ENCODE assay signal across 23 cellular contexts in genomic region chr7:121084256-121084655, GRCh38.
DNase-seq lines count a peak whose midpoint lies in the region; ATAC-seq, FAIRE-seq and TF ChIP-seq lines count a peak whose summit lies in the region.
"Had no signal": no experiment of that assay in that cellular context is flagged by ENCODE, and none has a peak within 500 bp of the region (broad histone marks: within the 10 kb centered on the region; RNA-seq: fewer than 3 reads in every experiment).

No MANE protein-coding gene starts in this region.

- BruUV-seq in mammary epithelial cell (replicated peaks; lab: Mats Ljungman, UMichigan) = TSS peak; percentile 66
- BruUV-seq in MCF 10A (replicated peaks; lab: Mats Ljungman, UMichigan) = no TSS peak
- no TSS peak for BruUV-seq in K562 (replicated peaks; lab: Mats Ljungman, UMichigan)

- no peak overlapping the region for H3K27ac Mint-ChIP-seq in MCF 10A (ENCODE audit: low read depth, unreplicated experiment)
- H3K27ac Mint-ChIP-seq: dendritic cell treated with granulocyte-macrophage colony-stimulating factor and Interleukin-4, amounts not matched to agents 40 ng/mL and 50 ng/mL, for 4 days; memory B cell; nephron progenitor cell had no signal

- no peak overlapping the region for H3K4me3 Mint-ChIP-seq in MCF 10A (ENCODE audit: unreplicated experiment)
- H3K4me3 Mint-ChIP-seq: dendritic cell treated with granulocyte-macrophage colony-stimulating factor and Interleukin-4, amounts not matched to agents 40 ng/mL and 50 ng/mL, for 4 days; memory B cell; nephron progenitor cell had no signal

- FAIRE-seq in K562 (lab: Jason Lieb, UNC) = no peak
- no peak for FAIRE-seq in kidney (lab: Jason Lieb, UNC)
- FAIRE-seq: GM12878, TTC549 had no signal

- TF ChIP-seq EP300 in K562 (IDR thresholded peaks at IDR 0.05; ENCODE audit: low read length) = no peak
- no peak for TF ChIP-seq EP300 in gastroesophageal sphincter (IDR thresholded peaks at IDR 0.05)

- H3K9me1 ChIP-seq in K562 (ENCODE audit: control insufficient read depth, insufficient read depth, low read length) = no peaks in the 10 kb centered on the region

- H3K4me2 ChIP-seq in mammary epithelial cell (ENCODE audit: insufficient read depth, low read depth, low read length) (peak overlapping the region; percentile 79), K562 (ENCODE audit: insufficient read depth, low read length) (no peak overlapping the region)

- intact Hi-C loops in mammary epithelial cell (cut with micrococcal nuclease) (loop anchor here (2.0 kb wide), 1 partner anchor 19 kb away; no protein-coding TSS in a partner anchor), MCF 10A (cut with micrococcal nuclease) (no loop called here), K562 (cut with micrococcal nuclease) (no loop called here), tibial artery (cut with DNase I; ENCODE audit: low total_unique reads) (no loop called here), kidney (cut with DNase I) (loop anchor here (5.0 kb wide), 1 partner anchor 92 kb away; no protein-coding TSS in a partner anchor), adrenal gland (cut with DNase I) (loop anchor here (5.0 kb wide), 1 partner anchor 97 kb away; the partner anchor contains the start of gene CPED1 (in 2 of the 2)), upper lobe of right lung (cut with DNase I) (loop anchor here (5.0 kb wide), 1 partner anchor 97 kb away; the partner anchor contains the start of gene CPED1)

- CTCF ChIA-PET in mammary epithelial cell (lab: Charles Lee; ENCODE audit: low non-redundant PET) = interaction anchor here (0.6 kb wide), 1 partner anchor 82 kb away, joined by 3 read pairs; no protein-coding TSS in a partner anchor
- CTCF ChIA-PET in MCF 10A (lab: Yijun Ruan, JAX) = interaction anchor here (1.2 to 5.9 kb wide), 5 partner anchors 24 to 292 kb away, joined by 3 to 69 read pairs (median 24); partner anchors contain the start of gene CPED1
- CTCF ChIA-PET in K562 (lab: Yijun Ruan, JAX; ENCODE audit: low intra/inter-chr PET ratio) = no interaction called here

- DNase-seq in mammary epithelial cell (no peak), MCF 10A (ENCODE audit: unreplicated experiment) (no peak), K562 (ENCODE audit: extremely low read depth in 1 of 4, low spot score in 3 of 4) (no peak), tibial artery (no peak), kidney (no peak), adrenal gland (no peak), upper lobe of right lung (no peak)
- DNase-seq: 8988T; activated CD4-positive, alpha-beta T cell treated with anti-CD3 and anti-CD28 coated beads, Interleukin-2, amount 50 U/mL, for 1 hour; activated naive CD4-positive, alpha-beta T cell treated with Interleukin-2 at 50 U/mL for 16 hours; C1 segment of cervical spinal cord; GF-D8; head of caudate nucleus; NCI-H1436 treated with DMSO at 0.1 percent for 48 hours; nephron progenitor cell; Peyer's patch; spleen had no signal

- no peaks in the 10 kb centered on the region for H3K27me3 Mint-ChIP-seq in MCF 10A (ENCODE audit: insufficient read depth, unreplicated experiment)
- H3K27me3 Mint-ChIP-seq: dendritic cell treated with granulocyte-macrophage colony-stimulating factor and Interleukin-4, amounts not matched to agents 40 ng/mL and 50 ng/mL, for 4 days; memory B cell had no signal

- 37% methylated on average over 2 of the region's 2 CpGs for WGBS in mammary epithelial cell (ENCODE audit: low coverage, missing lambda C conversion rate)
- 17% methylated on average over 2 of the region's 2 CpGs for WGBS in K562 (ENCODE audit: insufficient coverage, low coverage, missing lambda C conversion rate)
- 18 to 41% methylated on average over 2 of the region's 2 CpGs for WGBS in gastroesophageal sphincter (ENCODE audit: low coverage in 1 of 2), 2 donors
- WGBS in adrenal gland, 4 donors = 27 to 73% (median 35%) methylated on average over 2 of the region's 2 CpGs

- no peaks in the 10 kb centered on the region for H3K36me3 Mint-ChIP-seq in MCF 10A (ENCODE audit: insufficient read depth, unreplicated experiment)
- H3K36me3 Mint-ChIP-seq: memory B cell had no signal

- in situ Hi-C loops in mammary epithelial cell (cut with MboI; ENCODE audit: low sequenced_read_pairs in 2 of 2) = loop anchor here in 1 of 2 donors (10.0 kb wide), 1 partner anchor 99 kb away; the partner anchor contains the start of gene CPED1
- in situ Hi-C loops in K562 (cut with MboI) = no loop called here

- dilution Hi-C loops in mammary epithelial cell (cut with HindIII; ENCODE audit: low sequenced_read_pairs) = no loop called here

- ATAC-seq in K562 (no peak), gastroesophageal sphincter (no peak), upper lobe of right lung (no peak)
- ATAC-seq: body of pancreas, GM12878 had no signal

- H3K27me3 ChIP-seq in mammary epithelial cell (ENCODE audit: insufficient read depth, low read length) (no peaks in the 10 kb centered on the region), K562 (ENCODE audit: control insufficient read depth in 2 of 2, insufficient read depth in 2 of 2, low read length in 2 of 2) (no peaks in the 10 kb centered on the region), gastroesophageal sphincter (no peaks in the 10 kb centered on the region), tibial artery (no peaks in the 10 kb centered on the region), adrenal gland (no peaks in the 10 kb centered on the region), upper lobe of right lung (no peaks in the 10 kb centered on the region)
- H3K27me3 ChIP-seq: body of pancreas, Peyer's patch, spleen had no signal

- peak overlapping the region; percentile 12 for H3K9ac ChIP-seq in mammary epithelial cell (ENCODE audit: insufficient read depth, low read length)
- no peak overlapping the region for H3K9ac ChIP-seq in K562 (ENCODE audit: insufficient read depth in 1 of 2, low read depth in 2 of 2, low read length in 2 of 2)
- H3K9ac ChIP-seq in kidney (ENCODE audit: low read length in 2 of 2) = no peak overlapping the region

- H3K36me3 ChIP-seq in mammary epithelial cell (ENCODE audit: insufficient read depth, low read length) (no peaks in the 10 kb centered on the region), K562 (ENCODE audit: control insufficient read depth, insufficient read depth, low read length) (peaks cover 89% of the 10 kb centered on the region), gastroesophageal sphincter (no peaks in the 10 kb centered on the region), tibial artery (no peaks in the 10 kb centered on the region), kidney (ENCODE audit: control insufficient read depth in 1 of 2, insufficient read depth in 2 of 2, low read length in 2 of 2) (no peaks in the 10 kb centered on the region), adrenal gland (replicated peaks in 1 of 2) (no peaks in the 10 kb centered on the region), upper lobe of right lung (no peaks in the 10 kb centered on the region)
- H3K36me3 ChIP-seq: Peyer's patch, spleen had no signal

- H3K79me2 ChIP-seq in mammary epithelial cell (ENCODE audit: insufficient read depth, low read length) = no peaks in the 10 kb centered on the region
- H3K79me2 ChIP-seq in K562 (ENCODE audit: control insufficient read depth, insufficient read depth, low read length) = peaks cover 100% of the 10 kb centered on the region

- H3K4me1 ChIP-seq in mammary epithelial cell (ENCODE audit: insufficient read depth, low read length) (peaks cover 49% of the 10 kb centered on the region), K562 (replicated peaks in 1 of 2; ENCODE audit: control insufficient read depth in 2 of 2, insufficient read depth in 2 of 2, low read length in 2 of 2) (peaks cover 7 to 66% of the 10 kb centered on the region in 2 experiments), gastroesophageal sphincter (peaks cover 9 to 59% (median 20%) of the 10 kb centered on the region in 3 donors), tibial artery (peaks cover 0 to 87% (median 29%) of the 10 kb centered on the region in 4 donors), kidney (ENCODE audit: control insufficient read depth in 1 of 2, insufficient read depth in 1 of 2, low read depth in 1 of 2, low read length in 2 of 2) (peaks cover 0 to 2% of the 10 kb centered on the region in 2 donors), adrenal gland (replicated peaks in 1 of 2) (peaks cover 7 to 27% of the 10 kb centered on the region in 2 donors), upper lobe of right lung (peaks cover 9% of the 10 kb centered on the region)
- H3K4me1 ChIP-seq: body of pancreas, Peyer's patch had no signal

- POLR2A ChIA-PET in MCF 10A (lab: Yijun Ruan, JAX) = interaction anchor here (1.1 kb wide), 1 partner anchor 9 kb away, joined by 4 read pairs; no protein-coding TSS in a partner anchor
- POLR2A ChIA-PET in K562 (lab: Yijun Ruan, JAX) = interaction anchor here (0.7 to 4.6 kb wide), 9 partner anchors 9 to 133 kb away, joined by 3 to 41 read pairs (median 6); partner anchors contain the start of genes CPED1 and ING3

- H3K4me3 ChIP-seq in mammary epithelial cell (replicated peaks in 1 of 3; ENCODE audit: insufficient read depth in 1 of 3, low read depth in 2 of 3, low read length in 3 of 3) = peak overlapping the region in 1 of 3 experiments; percentile 10
- no peak overlapping the region for H3K4me3 ChIP-seq in K562
- no peak overlapping the region for H3K4me3 ChIP-seq in gastroesophageal sphincter
- no peak overlapping the region for H3K4me3 ChIP-seq in tibial artery
- H3K4me3 ChIP-seq in kidney (ENCODE audit: low read length in 2 of 2) = no peak overlapping the region
- H3K4me3 ChIP-seq in adrenal gland = no peak overlapping the region
- H3K4me3 ChIP-seq in upper lobe of right lung = no peak overlapping the region
- H3K4me3 ChIP-seq: body of pancreas, GM12878, Peyer's patch, spleen had no signal

- no peaks in the 10 kb centered on the region for H4K20me1 ChIP-seq in mammary epithelial cell (ENCODE audit: insufficient read depth, low read length)
- peaks cover 37% of the 10 kb centered on the region for H4K20me1 ChIP-seq in K562 (replicated peaks; ENCODE audit: control insufficient read depth, insufficient read depth, low read length)

- TF ChIP-seq CTCF in mammary epithelial cell (conservative IDR thresholded peaks at IDR 0.05 in 1 of 2, IDR thresholded peaks at IDR 0.05 in 1 of 2; ENCODE audit: extremely low read depth in 1 of 2, insufficient read depth in 1 of 2, low read depth in 1 of 2, low read length in 2 of 2) (no peak), MCF 10A (IDR thresholded peaks at IDR 0.05; ENCODE audit: unreplicated experiment) (no peak), K562 (IDR thresholded peaks at IDR 0.05 in 2 of 3, conservative IDR thresholded peaks at IDR 0.05 in 1 of 3; ENCODE audit: insufficient read depth in 2 of 3, low read depth in 1 of 3, low read length in 3 of 3) (no peak), gastroesophageal sphincter (IDR thresholded peaks at IDR 0.05) (no peak), tibial artery (IDR thresholded peaks at IDR 0.05) (no peak), kidney (IDR thresholded peaks at IDR 0.05; ENCODE audit: borderline replicate concordance, extremely low read depth, insufficient read depth) (no peak), adrenal gland (IDR thresholded peaks at IDR 0.05) (no peak), upper lobe of right lung (IDR thresholded peaks at IDR 0.05) (no peak)

- H3K9me3 ChIP-seq in mammary epithelial cell (replicated peaks; ENCODE audit: insufficient read depth, low read length) (no peaks in the 10 kb centered on the region), K562 (replicated peaks; ENCODE audit: control insufficient read depth, insufficient read depth, low read depth, low read length) (no peaks in the 10 kb centered on the region), gastroesophageal sphincter (no peaks in the 10 kb centered on the region), tibial artery (no peaks in the 10 kb centered on the region), kidney (ENCODE audit: control insufficient read depth in 1 of 2, low read length in 2 of 2) (no peaks in the 10 kb centered on the region), adrenal gland (replicated peaks in 1 of 3) (no peaks in the 10 kb centered on the region), upper lobe of right lung (no peaks in the 10 kb centered on the region)
- H3K9me3 ChIP-seq: body of pancreas, Peyer's patch, spleen had no signal

- no peaks in the 10 kb centered on the region for H3K9me3 Mint-ChIP-seq in MCF 10A (ENCODE audit: unreplicated experiment)
- H3K9me3 Mint-ChIP-seq: dendritic cell treated with granulocyte-macrophage colony-stimulating factor and Interleukin-4, amounts not matched to agents 40 ng/mL and 50 ng/mL, for 4 days; memory B cell; nephron progenitor cell had no signal

- H2AFZ ChIP-seq in mammary epithelial cell (ENCODE audit: low read depth, low read length) (no peak overlapping the region), K562 (ENCODE audit: low read depth, low read length) (no peak overlapping the region)

- no peak for TF ChIP-seq RAD21 in K562 (CRISPR knock-in tag; conservative IDR thresholded peaks at IDR 0.05 in 1 of 2, IDR thresholded peaks at IDR 0.05 in 1 of 2)

- TF ChIP-seq POLR2A in K562 (conservative IDR thresholded peaks at IDR 0.05) (no peak), gastroesophageal sphincter (IDR thresholded peaks at IDR 0.05) (no peak), adrenal gland (IDR thresholded peaks at IDR 0.05) (no peak)

- peak overlapping the region; percentile 75 for H3K27ac ChIP-seq in mammary epithelial cell (ENCODE audit: insufficient read depth, low read depth, low read length)
- no peak overlapping the region for H3K27ac ChIP-seq in K562 (ENCODE audit: extremely low read depth, low read depth, low read length)
- peak overlapping the region; percentile 73 to 83 (median 76) for H3K27ac ChIP-seq in gastroesophageal sphincter
- peak overlapping the region; percentile 67 to 76 for H3K27ac ChIP-seq in tibial artery
- no peak overlapping the region for H3K27ac ChIP-seq in kidney (ENCODE audit: low read depth in 2 of 2, low read length in 2 of 2)
- peak overlapping the region in 2 of 5 donors; percentile 50 to 75 for H3K27ac ChIP-seq in adrenal gland
- H3K27ac ChIP-seq in upper lobe of right lung = no peak overlapping the region
- H3K27ac ChIP-seq: body of pancreas had no signal

- H3K4me1 Mint-ChIP-seq in MCF 10A (ENCODE audit: insufficient read depth, unreplicated experiment) = peaks cover 24% of the 10 kb centered on the region
- H3K4me1 Mint-ChIP-seq: nephron progenitor cell had no signal

Comparison
In these comparisons a context has a peak if more than half of its experiments do, and no peak if none do; other contexts are left out.
1. intact Hi-C loops: an anchor here in mammary epithelial cell (2.0 kb wide), kidney (5.0 kb wide), adrenal gland (5.0 kb wide) and upper lobe of right lung (5.0 kb wide); none called in MCF 10A, K562 and tibial artery.
2. H3K27ac ChIP-seq: peak in mammary epithelial cell (single experiment), gastroesophageal sphincter (4 of 4) and tibial artery (2 of 2); none in K562 (single experiment), kidney (0 of 2) and upper lobe of right lung (single experiment).